In genomic region chr7:38820571-38820970, GRCh38 we compare ENCODE assay signal across 11 cellular contexts.
"Had no signal": no experiment of that assay in that cellular context is flagged by ENCODE, and none has a peak within 500 bp of the region (broad histone marks: within the 10 kb centered on the region; RNA-seq: fewer than 3 reads in every experiment).

No MANE protein-coding gene starts in this region.

- H3K36me3 ChIP-seq: HAP-1 had no signal

- FAIRE-seq: H1, H54 had no signal

- ATAC-seq: GM23338, HCT116 had no signal

- H3K9ac ChIP-seq: GM23248 had no signal

- H3K9me3 ChIP-seq: HAP-1 had no signal

- H3K4me2 ChIP-seq: GM23338 had no signal

- H2AFZ ChIP-seq: GM23248, GM23338 had no signal

- H3K4me1 ChIP-seq: HAP-1 had no signal

- DNase-seq: GM23248, GOT3, H7, H9, HCEC 1CT, HFFc6 had no signal

- H3K4me3 ChIP-seq: GM23248, GM23338, HAP-1 had no signal

- H3K27ac ChIP-seq: GM23248 had no signal
